Comparison of ENCODE assay signal across 13 cellular contexts in the genomic region with DNA sequence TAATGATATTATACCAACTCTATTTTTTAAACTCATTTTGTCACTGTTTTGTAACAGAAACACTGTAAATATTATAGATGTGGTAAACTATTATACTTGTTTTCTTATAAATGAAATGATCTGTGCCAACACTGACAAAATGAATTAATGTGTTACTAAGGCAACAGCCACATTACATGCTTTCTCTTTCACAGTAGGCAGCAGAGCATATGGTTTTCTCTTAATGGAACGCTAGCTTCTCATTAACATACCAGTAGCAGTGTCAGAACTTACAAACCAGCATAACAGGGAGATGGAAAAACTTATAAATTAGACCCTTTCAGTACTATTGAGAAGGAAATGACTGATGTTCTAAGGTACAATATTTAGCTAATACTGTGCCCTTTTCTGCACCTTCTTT.
DNase-seq lines count a peak whose midpoint lies in the region; ATAC-seq and TF ChIP-seq lines count a peak whose summit lies in the region.
"Had no signal": no experiment of that assay in that cellular context is flagged by ENCODE, and none has a peak within 500 bp of the region (broad histone marks: within the 10 kb centered on the region; RNA-seq: fewer than 3 reads in every experiment).

No MANE protein-coding gene starts in this region.

- intact Hi-C loops in left lung (cut with DNase I), result no loop called here

- ATAC-seq in HG03432 (IDR thresholded peaks at IDR 0.05; ENCODE audit: unreplicated experiment), result peak; percentile 42
- ATAC-seq in GM18505 (IDR thresholded peaks at IDR 0.05; ENCODE audit: unreplicated experiment), result no peak
- ATAC-seq in left lung, result no peak
- ATAC-seq: foreskin keratinocyte had no signal

- H3K27ac ChIP-seq in left lung, result no peak overlapping the region
- H3K27ac ChIP-seq: foreskin keratinocyte had no signal

- no peak for TF ChIP-seq POLR2A in GM18505 (IDR thresholded peaks at IDR 0.05; ENCODE audit: borderline replicate concordance, extremely low read depth, insufficient read depth, insufficient read length)

- no peaks in the 10 kb centered on the region for H3K27me3 ChIP-seq in left lung
- H3K27me3 ChIP-seq: foreskin keratinocyte had no signal

- POLR2A ChIA-PET in HEK293T (lab: Yijun Ruan, JAX), result no interaction called here

- H3K36me3 ChIP-seq in left lung, result no peaks in the 10 kb centered on the region

- no peaks in the 10 kb centered on the region for H3K4me1 ChIP-seq in left lung
- H3K4me1 ChIP-seq: foreskin keratinocyte had no signal

- H3K4me3 ChIP-seq in GM12865 (ENCODE audit: low read depth, low read length) (no peak overlapping the region), left lung (no peak overlapping the region)

- no peaks in the 10 kb centered on the region for H3K9me3 ChIP-seq in left lung

- TF ChIP-seq CTCF in GM12865 (IDR thresholded peaks at IDR 0.05; ENCODE audit: insufficient read depth, low read depth, low read length, missing control alignments), result no peak
- no peak for TF ChIP-seq CTCF in left lung (IDR thresholded peaks at IDR 0.05)

- DNase-seq in GM12865 (ENCODE audit: low read depth) (peak; percentile 1), NCI-H69 (lab: John Stamatoyannopoulos, UW) (peak; percentile 94), iris pigment epithelial cell (ENCODE audit: low read depth) (peak; percentile 8), HEK293T (ENCODE audit: extremely low spot score) (no peak), left lung (no peak), RKO (ENCODE audit: low spot score) (no peak)
- DNase-seq: activated naive CD4-positive, alpha-beta T cell treated with anti-CD3 and anti-CD28 coated beads for 36 hours; C1 segment of cervical spinal cord; foreskin keratinocyte; NCI-H510A treated with DMSO at 0.1 percent for 48 hours; substantia nigra had no signal

- CTCF ChIA-PET in HEK293T (lab: Yijun Ruan, JAX), result no interaction called here

TF ChIP-seq in HEK293T, 16 proteins besides CTCF, POLR2A, EP300 and RAD21:
- TF ChIP-seq TARDBP (IDR thresholded peaks at IDR 0.05) (no peak), HDGF (IDR thresholded peaks at IDR 0.05; ENCODE audit: borderline replicate concordance) (no peak), NFRKB (IDR thresholded peaks at IDR 0.05) (no peak), FOXA1 (IDR thresholded peaks at IDR 0.05) (no peak)
- TF ChIP-seq, protein P1, sequence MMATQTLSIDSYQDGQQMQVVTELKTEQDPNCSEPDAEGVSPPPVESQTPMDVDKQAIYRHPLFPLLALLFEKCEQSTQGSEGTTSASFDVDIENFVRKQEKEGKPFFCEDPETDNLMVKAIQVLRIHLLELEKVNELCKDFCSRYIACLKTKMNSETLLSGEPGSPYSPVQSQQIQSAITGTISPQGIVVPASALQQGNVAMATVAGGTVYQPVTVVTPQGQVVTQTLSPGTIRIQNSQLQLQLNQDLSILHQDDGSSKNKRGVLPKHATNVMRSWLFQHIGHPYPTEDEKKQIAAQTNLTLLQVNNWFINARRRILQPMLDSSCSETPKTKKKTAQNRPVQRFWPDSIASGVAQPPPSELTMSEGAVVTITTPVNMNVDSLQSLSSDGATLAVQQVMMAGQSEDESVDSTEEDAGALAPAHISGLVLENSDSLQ (IDR thresholded peaks at IDR 0.05), result no peak

Comparison
In these comparisons a context has a peak if more than half of its experiments do, and no peak if none do; other contexts are left out.
1. DNase-seq: peak in GM12865 (single experiment), NCI-H69 (single experiment) and iris pigment epithelial cell (single experiment); none in HEK293T (single experiment), left lung (0 of 2) and RKO (single experiment).